ENCODE assay signal across 12 cellular contexts in genomic region chr14:67701477-67701936, GRCh38. TPM values are rescaled to one million over a fixed set of nuclear protein-coding genes. Genes with fewer than 3 reads are reported as not detected.
DNase-seq lines count a peak whose midpoint lies in the region; TF ChIP-seq lines count a peak whose summit lies in the region.
"Not testable (repeated sequence)": the region's sequence is repeated elsewhere in the genome, so short reads cannot be mapped to it uniquely, and the experiment has no call there.
"Had no signal": no experiment of that assay in that cellular context is flagged by ENCODE, and none has a peak within 500 bp of the region (broad histone marks: within the 10 kb centered on the region; RNA-seq: fewer than 3 reads in every experiment).

TSS of gene RDH12 (plus strand) at chr14:67701886. CDS start at chr14:67722643, 20,757 bp downstream.

- H3K79me2 ChIP-seq in PC-9 (ENCODE audit: low read depth): not testable (repeated sequence)

- DNase-seq in CD14-positive monocyte (ENCODE audit: low spot score); HEK293T (ENCODE audit: extremely low spot score); PC-9; lower leg skin (ENCODE audit: low spot score in 2 of 2); osteocyte (ENCODE audit: extremely low spot score, unreplicated experiment); vagina (ENCODE audit: extremely low spot score in 2 of 2): not testable (repeated sequence)
- DNase-seq in brain microvascular endothelial cell: peak; percentile 24

- peak within 1 kb of the TSS; percentile 48 to 58 for H3K4me3 Mint-ChIP-seq in CD14-positive monocyte
- not testable (repeated sequence) for H3K4me3 Mint-ChIP-seq in osteocyte (ENCODE audit: unreplicated experiment)

- not testable (repeated sequence) for H3K9me3 Mint-ChIP-seq in CD14-positive monocyte; osteocyte (ENCODE audit: unreplicated experiment)

- H3K4me1 Mint-ChIP-seq in CD14-positive monocyte (peaks cover 40% of the 10 kb centered on the region), osteocyte (ENCODE audit: unreplicated experiment) (peaks cover 11% of the 10 kb centered on the region)

- not testable (repeated sequence) for H3K27me3 ChIP-seq in PC-9 (ENCODE audit: insufficient read depth, low read depth); brain microvascular endothelial cell (replicated peaks); vagina

- BruUV-seq in PC-9 (replicated peaks; lab: Mats Ljungman, UMichigan): not testable (repeated sequence)

- not testable (repeated sequence) for H3K27me3 Mint-ChIP-seq in CD14-positive monocyte (ENCODE audit: low read depth in 3 of 3)
- peaks cover 20% of the 10 kb centered on the region for H3K27me3 Mint-ChIP-seq in osteocyte (ENCODE audit: unreplicated experiment)

- not testable (repeated sequence) for H3K9me2 ChIP-seq in PC-9 (ENCODE audit: insufficient read depth)

- H3K4me3 ChIP-seq in PC-9: peak within 1 kb of the TSS; percentile 23; the same call in 1 of the 2 replicates
- H3K4me3 ChIP-seq in brain microvascular endothelial cell (ENCODE audit: low read depth, low read length); lower leg skin (ENCODE audit: low read depth, poor library complexity, severe bottlenecking); vagina: not testable (repeated sequence)

- CTCF ChIA-PET in HEK293T (lab: Yijun Ruan, JAX) (interaction anchor here (0.6 to 1.5 kb wide), 3 partner anchors 29 to 274 kb away, joined by 3 to 8 read pairs (median 3); partner anchors contain the start of gene PIGH), PC-9 (lab: Charles Lee) (interaction anchor here (1.1 kb wide), 1 partner anchor 83 kb away, joined by 6 read pairs; no protein-coding TSS in a partner anchor)

- not testable (repeated sequence) for H3K9me3 ChIP-seq in PC-9 (ENCODE audit: insufficient read depth, low read depth); vagina

- TF ChIP-seq POLR2A in lower leg skin (IDR thresholded peaks at IDR 0.05); vagina (IDR thresholded peaks at IDR 0.05): not testable (repeated sequence)

- 70 to 74% methylated on average over 8 of the region's 8 CpGs for WGBS in lower leg skin, 2 donors

- H3K27ac ChIP-seq in PC-9: peak within 1 kb of the TSS; percentile 72
- peak within 1 kb of the TSS; percentile 20 for H3K27ac ChIP-seq in brain microvascular endothelial cell
- not testable (repeated sequence) for H3K27ac ChIP-seq in vagina

- H3K27ac Mint-ChIP-seq in CD14-positive monocyte: peak within 1 kb of the TSS; percentile 87 to 97 (median 93)
- peak within 1 kb of the TSS; percentile 78 for H3K27ac Mint-ChIP-seq in osteocyte (ENCODE audit: unreplicated experiment)

- peaks cover 12% of the 10 kb centered on the region; the same call in 1 of the 2 replicates for H3F3A ChIP-seq in PC-9 (ENCODE audit: insufficient read depth, low read depth)

- peak within 1 kb of the TSS; percentile 79 for H2AFZ ChIP-seq in PC-9

- H4K20me1 ChIP-seq in PC-9 (ENCODE audit: insufficient read depth): not testable (repeated sequence)

- not testable (repeated sequence) for H3K36me3 ChIP-seq in PC-9 (ENCODE audit: low read depth); brain microvascular endothelial cell (replicated peaks); vagina

- H3K4me2 ChIP-seq in PC-9: peak within 1 kb of the TSS; percentile 68

- POLR2A ChIA-PET in HEK293T (lab: Yijun Ruan, JAX); PC-9 (lab: Charles Lee; ENCODE audit: unreplicated experiment): not testable (repeated sequence)

- not testable (repeated sequence) for TF ChIP-seq CTCF in CD14-positive monocyte (IDR thresholded peaks at IDR 0.05); PC-9 (conservative IDR thresholded peaks at IDR 0.05); brain microvascular endothelial cell (IDR thresholded peaks at IDR 0.05; ENCODE audit: low read depth, low read length, missing control alignments); lower leg skin (IDR thresholded peaks at IDR 0.05); osteocyte (IDR thresholded peaks at IDR 0.05); vagina (IDR thresholded peaks at IDR 0.05)

- in situ Hi-C loops in brain microvascular endothelial cell (cut with HindIII; ENCODE audit: low pct_ligation_motif_present, low sequenced_read_pairs): not testable (repeated sequence)

- H3K4me1 ChIP-seq in PC-9 (replicated peaks; ENCODE audit: insufficient read depth): peaks cover 24% of the 10 kb centered on the region
- not testable (repeated sequence) for H3K4me1 ChIP-seq in vagina

- intact Hi-C loops in CD14-positive monocyte (cut with micrococcal nuclease) (loop anchor here (2.0 to 10.0 kb wide), 5 partner anchors 34 to 1056 kb away; partner anchors contain the start of gene ARG2 (in 2 of the 2)), PC-9 (cut with micrococcal nuclease; ENCODE audit: unreplicated experiment) (loop anchor here (5.0 to 10.0 kb wide), 3 partner anchors 34 to 1299 kb away; no protein-coding TSS in a partner anchor), vagina (cut with DNase I) (loop anchor here (10.0 kb wide), 1 partner anchor 117 kb away; no protein-coding TSS in a partner anchor)
- intact Hi-C loops in lower leg skin (cut with DNase I; ENCODE audit: low total_unique reads): not testable (repeated sequence)

- H3K36me3 Mint-ChIP-seq in CD14-positive monocyte; osteocyte (ENCODE audit: unreplicated experiment): not testable (repeated sequence)

TF ChIP-seq in HEK293T, 16 proteins besides CTCF, POLR2A, EP300 and RAD21:
- peak; percentile 18; the same call in 1 of the 2 replicates for TF ChIP-seq PKNOX1 (IDR thresholded peaks at IDR 0.05)
TF ChIP-seq in HEK293T: peak in this region for 1; not testable (repeated sequence) for 15.

RNA-seq across cellular contexts. Expression of gene RDH12, which starts in this region (rescaled TPM):
- polyA plus RNA-seq in CD14-positive monocyte: not detected
- total RNA-seq in PC-9 (2021) (not detected in 2 replicates), lower leg skin (100 to 1,000 TPM in 2 of 4 donors, 10 to 100 TPM in 2; 70.4 to 106 (median 87.6) TPM), osteocyte (not detected in 2 replicates), vagina (15.0 TPM)
- total RNA-seq: CD4-positive, alpha-beta memory T cell; GM12878; OCI-LY7; Peyer's patch had no signal
- polyA plus RNA-seq: BJ; CD4-positive, alpha-beta memory T cell; GM12878 had no signal

Comparison
In these comparisons a context has a peak if more than half of its experiments do, and no peak if none do; other contexts are left out.
1. RNA of gene RDH12 (total RNA-seq): 70.4 to 106 TPM in lower leg skin and 15.0 TPM in vagina (single experiment); not detected in PC-9 and not detected in osteocyte; every median in the first group is over 10 times any median in the second.